ENCODE assay signal across 8 cellular contexts in the genomic region with DNA sequence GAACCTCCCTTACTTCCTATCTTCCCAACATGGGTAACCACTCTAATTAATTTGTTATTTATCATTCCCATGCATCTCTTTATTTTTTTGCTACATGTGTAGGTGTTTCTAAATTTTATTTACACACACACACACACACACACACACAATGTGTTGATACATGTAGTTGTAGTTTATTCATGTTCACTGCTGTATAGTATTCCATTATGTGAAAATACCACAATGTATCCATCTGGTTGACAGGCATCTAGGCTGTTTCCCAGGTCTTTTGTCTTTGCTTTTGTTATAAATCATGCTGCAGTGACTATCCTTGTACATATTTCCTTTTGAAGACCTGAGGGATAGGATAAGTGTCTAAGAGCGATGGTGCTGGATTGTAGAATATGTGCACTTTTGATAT.
"Had no signal": no experiment of that assay in that cellular context is flagged by ENCODE, and none has a peak within 500 bp of the region (broad histone marks: within the 10 kb centered on the region; RNA-seq: fewer than 3 reads in every experiment).

No MANE protein-coding gene starts in this region.

- FAIRE-seq: G401.6, GM12878, GM12891, GM12892, GM18507, GM19239 had no signal

- H3K4me3 ChIP-seq: GM12878 had no signal

- DNase-seq: GDM1, GF-D8 had no signal

- ATAC-seq: GM12878 had no signal
